ENCODE assay signal across 1 cellular context in the genomic region with DNA sequence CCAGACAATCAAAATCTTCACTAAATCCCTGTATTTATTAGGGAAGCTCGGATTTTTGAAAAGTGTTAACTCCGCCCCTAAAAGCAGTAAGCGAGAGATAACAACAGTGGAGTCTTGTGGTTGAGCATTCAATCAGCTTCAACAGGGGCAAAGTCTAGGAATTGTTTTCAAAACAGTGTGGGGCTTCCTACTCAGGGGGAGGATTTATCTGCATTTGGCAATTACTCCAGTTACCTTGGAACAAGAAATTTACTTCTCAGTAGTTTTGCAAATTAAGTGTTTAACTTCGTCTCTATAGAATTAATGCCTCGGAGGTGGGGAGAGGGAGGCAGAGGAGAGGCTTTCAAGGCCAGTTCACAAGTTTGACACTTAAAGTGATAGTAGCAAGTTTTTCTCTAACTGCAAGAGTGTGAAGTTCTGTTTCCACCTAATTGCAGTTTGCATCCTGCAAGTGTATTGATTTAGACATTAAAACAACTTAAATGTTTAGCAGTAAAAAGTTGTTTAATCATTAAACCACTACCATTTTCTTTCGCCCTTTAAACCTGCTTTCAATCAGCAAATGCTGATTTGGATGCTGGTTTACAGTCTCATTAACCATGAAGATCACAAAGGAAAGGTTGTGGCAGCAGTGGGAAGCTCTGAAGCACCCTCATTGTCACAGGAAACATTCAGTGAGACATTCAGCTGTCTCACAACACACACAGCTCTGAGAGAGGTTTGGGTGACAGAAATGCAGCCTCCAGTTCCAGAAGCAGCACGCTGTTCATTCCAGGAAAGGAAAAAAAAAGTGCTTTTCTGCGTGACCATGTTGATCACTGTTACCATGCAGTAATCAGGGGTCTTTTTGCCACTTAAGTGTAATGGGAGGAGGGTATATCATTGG.
TF ChIP-seq lines count a peak whose summit lies in the region.

No MANE protein-coding gene starts in this region.

TF ChIP-seq in HepG2, 621 proteins besides CTCF, POLR2A, EP300 and RAD21 (continued from another document and continues in another):
- TF ChIP-seq, protein P1, sequence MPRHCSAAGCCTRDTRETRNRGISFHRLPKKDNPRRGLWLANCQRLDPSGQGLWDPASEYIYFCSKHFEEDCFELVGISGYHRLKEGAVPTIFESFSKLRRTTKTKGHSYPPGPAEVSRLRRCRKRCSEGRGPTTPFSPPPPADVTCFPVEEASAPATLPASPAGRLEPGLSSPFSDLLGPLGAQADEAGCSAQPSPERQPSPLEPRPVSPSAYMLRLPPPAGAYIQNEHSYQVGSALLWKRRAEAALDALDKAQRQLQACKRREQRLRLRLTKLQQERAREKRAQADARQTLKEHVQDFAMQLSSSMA (CRISPR knock-in tag; IDR thresholded peaks at IDR 0.05) = no peak
- TF ChIP-seq, protein P2, sequence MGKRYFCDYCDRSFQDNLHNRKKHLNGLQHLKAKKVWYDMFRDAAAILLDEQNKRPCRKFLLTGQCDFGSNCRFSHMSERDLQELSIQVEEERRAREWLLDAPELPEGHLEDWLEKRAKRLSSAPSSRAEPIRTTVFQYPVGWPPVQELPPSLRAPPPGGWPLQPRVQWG (CRISPR knock-in tag; IDR thresholded peaks at IDR 0.05; ENCODE audit: borderline replicate concordance, low read depth) = no peak
- TF ChIP-seq KLF13 (CRISPR knock-in tag; IDR thresholded peaks at IDR 0.05) = no peak
- peak; percentile 23; the same call in 1 of the 2 replicates for TF ChIP-seq ERF (CRISPR knock-in tag; IDR thresholded peaks at IDR 0.05)
- TF ChIP-seq TBL1XR1 (IDR thresholded peaks at IDR 0.05; ENCODE audit: borderline replicate concordance, low read length, partially characterized antibody) = no peak
- no peak for TF ChIP-seq HES4 (CRISPR knock-in tag; IDR thresholded peaks at IDR 0.05; ENCODE audit: borderline replicate concordance)
- TF ChIP-seq ZNF205 (CRISPR knock-in tag; IDR thresholded peaks at IDR 0.05) = peak; percentile 84; the same call in 1 of the 2 replicates
- no peak for TF ChIP-seq ZNF224 (CRISPR knock-in tag; IDR thresholded peaks at IDR 0.05)
- TF ChIP-seq, protein P3, sequence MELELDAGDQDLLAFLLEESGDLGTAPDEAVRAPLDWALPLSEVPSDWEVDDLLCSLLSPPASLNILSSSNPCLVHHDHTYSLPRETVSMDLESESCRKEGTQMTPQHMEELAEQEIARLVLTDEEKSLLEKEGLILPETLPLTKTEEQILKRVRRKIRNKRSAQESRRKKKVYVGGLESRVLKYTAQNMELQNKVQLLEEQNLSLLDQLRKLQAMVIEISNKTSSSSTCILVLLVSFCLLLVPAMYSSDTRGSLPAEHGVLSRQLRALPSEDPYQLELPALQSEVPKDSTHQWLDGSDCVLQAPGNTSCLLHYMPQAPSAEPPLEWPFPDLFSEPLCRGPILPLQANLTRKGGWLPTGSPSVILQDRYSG (CRISPR knock-in tag; IDR thresholded peaks at IDR 0.05) = no peak
- TF ChIP-seq ZNF124 (CRISPR knock-in tag; IDR thresholded peaks at IDR 0.05) = 0 out of 2 replicates have a peak, but pooled peaks have one; percentile 15
- TF ChIP-seq, protein P4, sequence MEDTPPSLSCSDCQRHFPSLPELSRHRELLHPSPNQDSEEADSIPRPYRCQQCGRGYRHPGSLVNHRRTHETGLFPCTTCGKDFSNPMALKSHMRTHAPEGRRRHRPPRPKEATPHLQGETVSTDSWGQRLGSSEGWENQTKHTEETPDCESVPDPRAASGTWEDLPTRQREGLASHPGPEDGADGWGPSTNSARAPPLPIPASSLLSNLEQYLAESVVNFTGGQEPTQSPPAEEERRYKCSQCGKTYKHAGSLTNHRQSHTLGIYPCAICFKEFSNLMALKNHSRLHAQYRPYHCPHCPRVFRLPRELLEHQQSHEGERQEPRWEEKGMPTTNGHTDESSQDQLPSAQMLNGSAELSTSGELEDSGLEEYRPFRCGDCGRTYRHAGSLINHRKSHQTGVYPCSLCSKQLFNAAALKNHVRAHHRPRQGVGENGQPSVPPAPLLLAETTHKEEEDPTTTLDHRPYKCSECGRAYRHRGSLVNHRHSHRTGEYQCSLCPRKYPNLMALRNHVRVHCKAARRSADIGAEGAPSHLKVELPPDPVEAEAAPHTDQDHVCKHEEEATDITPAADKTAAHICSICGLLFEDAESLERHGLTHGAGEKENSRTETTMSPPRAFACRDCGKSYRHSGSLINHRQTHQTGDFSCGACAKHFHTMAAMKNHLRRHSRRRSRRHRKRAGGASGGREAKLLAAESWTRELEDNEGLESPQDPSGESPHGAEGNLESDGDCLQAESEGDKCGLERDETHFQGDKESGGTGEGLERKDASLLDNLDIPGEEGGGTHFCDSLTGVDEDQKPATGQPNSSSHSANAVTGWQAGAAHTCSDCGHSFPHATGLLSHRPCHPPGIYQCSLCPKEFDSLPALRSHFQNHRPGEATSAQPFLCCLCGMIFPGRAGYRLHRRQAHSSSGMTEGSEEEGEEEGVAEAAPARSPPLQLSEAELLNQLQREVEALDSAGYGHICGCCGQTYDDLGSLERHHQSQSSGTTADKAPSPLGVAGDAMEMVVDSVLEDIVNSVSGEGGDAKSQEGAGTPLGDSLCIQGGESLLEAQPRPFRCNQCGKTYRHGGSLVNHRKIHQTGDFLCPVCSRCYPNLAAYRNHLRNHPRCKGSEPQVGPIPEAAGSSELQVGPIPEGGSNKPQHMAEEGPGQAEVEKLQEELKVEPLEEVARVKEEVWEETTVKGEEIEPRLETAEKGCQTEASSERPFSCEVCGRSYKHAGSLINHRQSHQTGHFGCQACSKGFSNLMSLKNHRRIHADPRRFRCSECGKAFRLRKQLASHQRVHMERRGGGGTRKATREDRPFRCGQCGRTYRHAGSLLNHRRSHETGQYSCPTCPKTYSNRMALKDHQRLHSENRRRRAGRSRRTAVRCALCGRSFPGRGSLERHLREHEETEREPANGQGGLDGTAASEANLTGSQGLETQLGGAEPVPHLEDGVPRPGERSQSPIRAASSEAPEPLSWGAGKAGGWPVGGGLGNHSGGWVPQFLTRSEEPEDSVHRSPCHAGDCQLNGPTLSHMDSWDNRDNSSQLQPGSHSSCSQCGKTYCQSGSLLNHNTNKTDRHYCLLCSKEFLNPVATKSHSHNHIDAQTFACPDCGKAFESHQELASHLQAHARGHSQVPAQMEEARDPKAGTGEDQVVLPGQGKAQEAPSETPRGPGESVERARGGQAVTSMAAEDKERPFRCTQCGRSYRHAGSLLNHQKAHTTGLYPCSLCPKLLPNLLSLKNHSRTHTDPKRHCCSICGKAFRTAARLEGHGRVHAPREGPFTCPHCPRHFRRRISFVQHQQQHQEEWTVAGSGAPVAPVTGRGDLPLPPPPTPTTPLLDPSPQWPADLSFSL (CRISPR knock-in tag; IDR thresholded peaks at IDR 0.05) = peak; percentile 66
- TF ChIP-seq TP53 (CRISPR knock-in tag; conservative IDR thresholded peaks at IDR 0.05) = no peak
- TF ChIP-seq, protein P5, sequence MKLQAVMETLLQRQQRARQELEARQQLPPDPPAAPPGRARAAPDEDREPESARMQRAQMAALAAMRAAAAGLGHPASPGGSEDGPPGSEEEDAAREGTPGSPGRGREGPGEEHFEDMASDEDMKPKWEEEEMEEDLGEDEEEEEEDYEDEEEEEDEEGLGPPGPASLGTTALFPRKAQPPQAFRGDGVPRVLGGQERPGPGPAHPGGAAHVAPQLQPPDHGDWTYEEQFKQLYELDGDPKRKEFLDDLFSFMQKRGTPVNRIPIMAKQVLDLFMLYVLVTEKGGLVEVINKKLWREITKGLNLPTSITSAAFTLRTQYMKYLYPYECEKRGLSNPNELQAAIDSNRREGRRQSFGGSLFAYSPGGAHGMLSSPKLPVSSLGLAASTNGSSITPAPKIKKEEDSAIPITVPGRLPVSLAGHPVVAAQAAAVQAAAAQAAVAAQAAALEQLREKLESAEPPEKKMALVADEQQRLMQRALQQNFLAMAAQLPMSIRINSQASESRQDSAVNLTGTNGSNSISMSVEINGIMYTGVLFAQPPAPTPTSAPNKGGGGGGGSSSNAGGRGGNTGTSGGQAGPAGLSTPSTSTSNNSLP (IDR thresholded peaks at IDR 0.05; ENCODE audit: low read depth, low read length) = peak; percentile 22
- TF ChIP-seq POLR2G (IDR thresholded peaks at IDR 0.05; ENCODE audit: low read depth, low read length) = no peak
- TF ChIP-seq NFE2L2 (IDR thresholded peaks at IDR 0.05; ENCODE audit: low read length) = no peak
- TF ChIP-seq ZFX (CRISPR knock-in tag; IDR thresholded peaks at IDR 0.05; ENCODE audit: low read depth) = no peak
- TF ChIP-seq RBFOX2 (IDR thresholded peaks at IDR 0.05; ENCODE audit: low read depth, low read length) = peak; percentile 46
- peak; percentile 72 for TF ChIP-seq RBM22 (optimal IDR thresholded peaks at IDR 0.05; ENCODE audit: low read length)
- no peak for TF ChIP-seq SRY (CRISPR knock-in tag; IDR thresholded peaks at IDR 0.05)
- TF ChIP-seq MED1 (CRISPR knock-in tag; IDR thresholded peaks at IDR 0.05) = peak; percentile 26; the same call in 1 of the 2 replicates
- TF ChIP-seq, protein P6, sequence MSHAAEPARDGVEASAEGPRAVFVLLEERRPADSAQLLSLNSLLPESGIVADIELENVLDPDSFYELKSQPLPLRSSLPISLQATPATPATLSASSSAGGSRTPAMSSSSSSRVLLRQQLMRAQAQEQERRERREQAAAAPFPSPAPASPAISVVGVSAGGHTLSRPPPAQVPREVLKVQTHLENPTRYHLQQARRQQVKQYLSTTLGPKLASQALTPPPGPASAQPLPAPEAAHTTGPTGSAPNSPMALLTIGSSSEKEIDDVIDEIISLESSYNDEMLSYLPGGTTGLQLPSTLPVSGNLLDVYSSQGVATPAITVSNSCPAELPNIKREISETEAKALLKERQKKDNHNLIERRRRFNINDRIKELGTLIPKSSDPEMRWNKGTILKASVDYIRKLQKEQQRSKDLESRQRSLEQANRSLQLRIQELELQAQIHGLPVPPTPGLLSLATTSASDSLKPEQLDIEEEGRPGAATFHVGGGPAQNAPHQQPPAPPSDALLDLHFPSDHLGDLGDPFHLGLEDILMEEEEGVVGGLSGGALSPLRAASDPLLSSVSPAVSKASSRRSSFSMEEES (CRISPR knock-in tag; IDR thresholded peaks at IDR 0.05) = peak; percentile 53; the same call in 1 of the 2 replicates
- no peak for TF ChIP-seq ZNF431 (CRISPR knock-in tag; IDR thresholded peaks at IDR 0.05; ENCODE audit: borderline replicate concordance, low read depth)
- TF ChIP-seq SALL2 (CRISPR knock-in tag; IDR thresholded peaks at IDR 0.05) = no peak
- TF ChIP-seq, protein P7, sequence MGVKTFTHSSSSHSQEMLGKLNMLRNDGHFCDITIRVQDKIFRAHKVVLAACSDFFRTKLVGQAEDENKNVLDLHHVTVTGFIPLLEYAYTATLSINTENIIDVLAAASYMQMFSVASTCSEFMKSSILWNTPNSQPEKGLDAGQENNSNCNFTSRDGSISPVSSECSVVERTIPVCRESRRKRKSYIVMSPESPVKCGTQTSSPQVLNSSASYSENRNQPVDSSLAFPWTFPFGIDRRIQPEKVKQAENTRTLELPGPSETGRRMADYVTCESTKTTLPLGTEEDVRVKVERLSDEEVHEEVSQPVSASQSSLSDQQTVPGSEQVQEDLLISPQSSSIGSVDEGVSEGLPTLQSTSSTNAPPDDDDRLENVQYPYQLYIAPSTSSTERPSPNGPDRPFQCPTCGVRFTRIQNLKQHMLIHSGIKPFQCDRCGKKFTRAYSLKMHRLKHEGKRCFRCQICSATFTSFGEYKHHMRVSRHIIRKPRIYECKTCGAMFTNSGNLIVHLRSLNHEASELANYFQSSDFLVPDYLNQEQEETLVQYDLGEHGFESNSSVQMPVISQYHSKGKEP (CRISPR knock-in tag; IDR thresholded peaks at IDR 0.05) = no peak
- no peak for TF ChIP-seq ZBTB3 (CRISPR knock-in tag; IDR thresholded peaks at IDR 0.05; ENCODE audit: borderline replicate concordance, low read depth)
- no peak for TF ChIP-seq ZMYM3 (CRISPR knock-in tag; IDR thresholded peaks at IDR 0.05)
- TF ChIP-seq ZNF230 (CRISPR knock-in tag; IDR thresholded peaks at IDR 0.05) = no peak
- TF ChIP-seq SMARCC2 (IDR thresholded peaks at IDR 0.05) = no peak
- 0 out of 2 replicates have a peak, but pooled peaks have one; percentile 7 for TF ChIP-seq DPF2 (CRISPR knock-in tag; IDR thresholded peaks at IDR 0.05; ENCODE audit: borderline replicate concordance, low read depth)
- TF ChIP-seq KDM5A (IDR thresholded peaks at IDR 0.05; ENCODE audit: borderline replicate concordance, low read length) = no peak
- TF ChIP-seq NPAS2 (CRISPR knock-in tag; IDR thresholded peaks at IDR 0.05; ENCODE audit: borderline replicate concordance) = no peak
- TF ChIP-seq ZNF644 (CRISPR knock-in tag; IDR thresholded peaks at IDR 0.05; ENCODE audit: low read depth) = no peak
- TF ChIP-seq HHEX (CRISPR knock-in tag; IDR thresholded peaks at IDR 0.05) = no peak; the same call in 1 of the 2 replicates
- peak; percentile 79 for TF ChIP-seq HNF4A (CRISPR knock-in tag; IDR thresholded peaks at IDR 0.05)
- TF ChIP-seq JUNB (CRISPR knock-in tag; IDR thresholded peaks at IDR 0.05; ENCODE audit: borderline replicate concordance) = no peak
- TF ChIP-seq, protein P8, sequence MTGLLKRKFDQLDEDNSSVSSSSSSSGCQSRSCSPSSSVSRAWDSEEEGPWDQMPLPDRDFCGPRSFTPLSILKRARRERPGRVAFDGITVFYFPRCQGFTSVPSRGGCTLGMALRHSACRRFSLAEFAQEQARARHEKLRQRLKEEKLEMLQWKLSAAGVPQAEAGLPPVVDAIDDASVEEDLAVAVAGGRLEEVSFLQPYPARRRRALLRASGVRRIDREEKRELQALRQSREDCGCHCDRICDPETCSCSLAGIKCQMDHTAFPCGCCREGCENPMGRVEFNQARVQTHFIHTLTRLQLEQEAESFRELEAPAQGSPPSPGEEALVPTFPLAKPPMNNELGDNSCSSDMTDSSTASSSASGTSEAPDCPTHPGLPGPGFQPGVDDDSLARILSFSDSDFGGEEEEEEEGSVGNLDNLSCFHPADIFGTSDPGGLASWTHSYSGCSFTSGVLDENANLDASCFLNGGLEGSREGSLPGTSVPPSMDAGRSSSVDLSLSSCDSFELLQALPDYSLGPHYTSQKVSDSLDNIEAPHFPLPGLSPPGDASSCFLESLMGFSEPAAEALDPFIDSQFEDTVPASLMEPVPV (CRISPR knock-in tag; IDR thresholded peaks at IDR 0.05) = no peak
- TF ChIP-seq ZNF350 (CRISPR knock-in tag; IDR thresholded peaks at IDR 0.05; ENCODE audit: borderline replicate concordance, low read depth) = no peak
- TF ChIP-seq, protein P9, sequence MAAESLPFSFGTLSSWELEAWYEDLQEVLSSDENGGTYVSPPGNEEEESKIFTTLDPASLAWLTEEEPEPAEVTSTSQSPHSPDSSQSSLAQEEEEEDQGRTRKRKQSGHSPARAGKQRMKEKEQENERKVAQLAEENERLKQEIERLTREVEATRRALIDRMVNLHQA (CRISPR knock-in tag; IDR thresholded peaks at IDR 0.05) = no peak
- TF ChIP-seq ZNF616 (CRISPR knock-in tag; IDR thresholded peaks at IDR 0.05; ENCODE audit: low read depth) = no peak
- 0 out of 2 replicates have a peak, but pooled peaks have one; percentile 27 for TF ChIP-seq ZMAT3 (CRISPR knock-in tag; conservative IDR thresholded peaks at IDR 0.05)
- no peak for TF ChIP-seq SMARCE1 (IDR thresholded peaks at IDR 0.05; ENCODE audit: borderline replicate concordance)
- TF ChIP-seq, protein P10, sequence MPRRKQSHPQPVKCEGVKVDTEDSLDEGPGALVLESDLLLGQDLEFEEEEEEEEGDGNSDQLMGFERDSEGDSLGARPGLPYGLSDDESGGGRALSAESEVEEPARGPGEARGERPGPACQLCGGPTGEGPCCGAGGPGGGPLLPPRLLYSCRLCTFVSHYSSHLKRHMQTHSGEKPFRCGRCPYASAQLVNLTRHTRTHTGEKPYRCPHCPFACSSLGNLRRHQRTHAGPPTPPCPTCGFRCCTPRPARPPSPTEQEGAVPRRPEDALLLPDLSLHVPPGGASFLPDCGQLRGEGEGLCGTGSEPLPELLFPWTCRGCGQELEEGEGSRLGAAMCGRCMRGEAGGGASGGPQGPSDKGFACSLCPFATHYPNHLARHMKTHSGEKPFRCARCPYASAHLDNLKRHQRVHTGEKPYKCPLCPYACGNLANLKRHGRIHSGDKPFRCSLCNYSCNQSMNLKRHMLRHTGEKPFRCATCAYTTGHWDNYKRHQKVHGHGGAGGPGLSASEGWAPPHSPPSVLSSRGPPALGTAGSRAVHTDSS (CRISPR knock-in tag; conservative IDR thresholded peaks at IDR 0.05) = no peak
- no peak for TF ChIP-seq ZNF572 (CRISPR knock-in tag; IDR thresholded peaks at IDR 0.05)
- no peak for TF ChIP-seq PHB2 (IDR thresholded peaks at IDR 0.05; ENCODE audit: partially characterized antibody)
- TF ChIP-seq ZNF335 (CRISPR knock-in tag; IDR thresholded peaks at IDR 0.05) = no peak
